Comparison of ENCODE assay signal across 1 cellular context in the genomic region with DNA sequence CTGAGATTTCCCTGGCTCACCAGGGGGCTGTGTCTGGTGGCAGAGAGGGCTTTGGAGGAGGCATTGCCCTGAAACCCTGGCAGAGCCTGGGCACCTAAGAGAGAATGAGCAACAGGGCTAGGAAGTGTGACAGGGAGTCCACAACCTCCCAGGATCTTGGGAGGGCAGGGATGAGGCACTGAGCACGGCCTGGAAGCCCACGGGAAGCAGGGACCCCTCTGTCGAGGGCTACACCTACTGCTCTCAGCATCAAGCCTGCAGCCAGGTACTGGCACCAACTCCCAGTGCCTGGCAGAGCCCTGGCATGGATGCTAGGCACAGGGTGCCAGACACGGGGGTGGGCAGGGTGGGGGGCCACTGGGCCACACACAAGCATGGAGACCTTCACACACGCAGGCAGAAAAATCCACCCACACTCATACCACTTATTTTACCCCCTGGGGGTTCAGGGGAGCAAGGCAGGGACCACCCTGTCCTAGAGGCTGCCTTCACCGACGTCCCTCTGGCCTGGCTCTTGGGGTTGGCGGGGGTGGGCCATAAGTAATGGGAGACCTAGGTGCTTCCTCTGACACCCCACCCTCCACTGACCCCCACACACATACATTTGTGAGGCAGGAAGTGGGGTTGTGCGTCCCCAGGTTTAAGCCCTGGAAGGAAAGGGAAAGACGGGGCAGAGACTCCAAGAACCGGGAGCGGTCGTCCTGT.
A peak's percentile ranks its signal among the peaks of the same experiment; 100 is the strongest.
TF ChIP-seq lines count a peak whose summit lies in the region.

No MANE protein-coding gene starts in this region.

TF ChIP-seq in HepG2, 621 proteins besides CTCF, POLR2A, EP300 and RAD21 (continues in another document):
- no peak for TF ChIP-seq ZNF780A (CRISPR knock-in tag; IDR thresholded peaks at IDR 0.05)
- no peak for TF ChIP-seq PLRG1 (conservative IDR thresholded peaks at IDR 0.05)
- TF ChIP-seq, protein P1, sequence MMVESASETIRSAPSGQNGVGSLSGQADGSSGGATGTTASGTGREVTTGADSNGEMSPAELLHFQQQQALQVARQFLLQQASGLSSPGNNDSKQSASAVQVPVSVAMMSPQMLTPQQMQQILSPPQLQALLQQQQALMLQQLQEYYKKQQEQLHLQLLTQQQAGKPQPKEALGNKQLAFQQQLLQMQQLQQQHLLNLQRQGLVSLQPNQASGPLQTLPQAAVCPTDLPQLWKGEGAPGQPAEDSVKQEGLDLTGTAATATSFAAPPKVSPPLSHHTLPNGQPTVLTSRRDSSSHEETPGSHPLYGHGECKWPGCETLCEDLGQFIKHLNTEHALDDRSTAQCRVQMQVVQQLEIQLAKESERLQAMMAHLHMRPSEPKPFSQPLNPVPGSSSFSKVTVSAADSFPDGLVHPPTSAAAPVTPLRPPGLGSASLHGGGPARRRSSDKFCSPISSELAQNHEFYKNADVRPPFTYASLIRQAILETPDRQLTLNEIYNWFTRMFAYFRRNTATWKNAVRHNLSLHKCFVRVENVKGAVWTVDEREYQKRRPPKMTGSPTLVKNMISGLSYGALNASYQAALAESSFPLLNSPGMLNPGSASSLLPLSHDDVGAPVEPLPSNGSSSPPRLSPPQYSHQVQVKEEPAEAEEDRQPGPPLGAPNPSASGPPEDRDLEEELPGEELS (CRISPR knock-in tag; IDR thresholded peaks at IDR 0.05), result peak; percentile 5; the same call in 1 of the 2 replicates
- TF ChIP-seq ZNF143 (CRISPR knock-in tag; IDR thresholded peaks at IDR 0.05), result 0 out of 2 replicates have a peak, but pooled peaks have one; percentile 8
- 0 out of 2 replicates have a peak, but pooled peaks have one; percentile 3 for TF ChIP-seq ZMYM4 (CRISPR knock-in tag; IDR thresholded peaks at IDR 0.05)
- TF ChIP-seq KDM4B (CRISPR knock-in tag; IDR thresholded peaks at IDR 0.05), result peak; percentile 17; the same call in 1 of the 2 replicates
- no peak for TF ChIP-seq IRX3 (CRISPR knock-in tag; IDR thresholded peaks at IDR 0.05; ENCODE audit: borderline replicate concordance, low read depth)
- TF ChIP-seq, protein P2, sequence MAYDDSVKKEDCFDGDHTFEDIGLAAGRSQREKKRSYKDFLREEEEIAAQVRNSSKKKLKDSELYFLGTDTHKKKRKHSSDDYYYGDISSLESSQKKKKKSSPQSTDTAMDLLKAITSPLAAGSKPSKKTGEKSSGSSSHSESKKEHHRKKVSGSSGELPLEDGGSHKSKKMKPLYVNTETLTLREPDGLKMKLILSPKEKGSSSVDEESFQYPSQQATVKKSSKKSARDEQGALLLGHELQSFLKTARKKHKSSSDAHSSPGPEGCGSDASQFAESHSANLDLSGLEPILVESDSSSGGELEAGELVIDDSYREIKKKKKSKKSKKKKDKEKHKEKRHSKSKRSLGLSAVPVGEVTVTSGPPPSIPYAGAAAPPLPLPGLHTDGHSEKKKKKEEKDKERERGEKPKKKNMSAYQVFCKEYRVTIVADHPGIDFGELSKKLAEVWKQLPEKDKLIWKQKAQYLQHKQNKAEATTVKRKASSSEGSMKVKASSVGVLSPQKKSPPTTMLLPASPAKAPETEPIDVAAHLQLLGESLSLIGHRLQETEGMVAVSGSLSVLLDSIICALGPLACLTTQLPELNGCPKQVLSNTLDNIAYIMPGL (CRISPR knock-in tag; IDR thresholded peaks at IDR 0.05; ENCODE audit: borderline replicate concordance in 1 of 2, low read depth in 1 of 2), result peak in 1 of 2 experiments; percentile 3; a peak in 1 of 4 replicates
- TF ChIP-seq ZNF674 (CRISPR knock-in tag; IDR thresholded peaks at IDR 0.05; ENCODE audit: low read depth), result no peak
- peak; percentile 12; the same call in 1 of the 2 replicates for TF ChIP-seq ZBTB7B (CRISPR knock-in tag; IDR thresholded peaks at IDR 0.05)
- TF ChIP-seq, protein P3, sequence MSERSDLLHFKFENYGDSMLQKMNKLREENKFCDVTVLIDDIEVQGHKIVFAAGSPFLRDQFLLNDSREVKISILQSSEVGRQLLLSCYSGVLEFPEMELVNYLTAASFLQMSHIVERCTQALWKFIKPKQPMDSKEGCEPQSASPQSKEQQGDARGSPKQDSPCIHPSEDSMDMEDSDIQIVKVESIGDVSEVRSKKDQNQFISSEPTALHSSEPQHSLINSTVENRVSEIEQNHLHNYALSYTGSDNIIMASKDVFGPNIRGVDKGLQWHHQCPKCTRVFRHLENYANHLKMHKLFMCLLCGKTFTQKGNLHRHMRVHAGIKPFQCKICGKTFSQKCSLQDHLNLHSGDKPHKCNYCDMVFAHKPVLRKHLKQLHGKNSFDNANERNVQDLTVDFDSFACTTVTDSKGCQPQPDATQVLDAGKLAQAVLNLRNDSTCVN (CRISPR knock-in tag; IDR thresholded peaks at IDR 0.05; ENCODE audit: borderline replicate concordance), result 0 out of 2 replicates have a peak, but pooled peaks have one; percentile 1
- TF ChIP-seq, protein P4, sequence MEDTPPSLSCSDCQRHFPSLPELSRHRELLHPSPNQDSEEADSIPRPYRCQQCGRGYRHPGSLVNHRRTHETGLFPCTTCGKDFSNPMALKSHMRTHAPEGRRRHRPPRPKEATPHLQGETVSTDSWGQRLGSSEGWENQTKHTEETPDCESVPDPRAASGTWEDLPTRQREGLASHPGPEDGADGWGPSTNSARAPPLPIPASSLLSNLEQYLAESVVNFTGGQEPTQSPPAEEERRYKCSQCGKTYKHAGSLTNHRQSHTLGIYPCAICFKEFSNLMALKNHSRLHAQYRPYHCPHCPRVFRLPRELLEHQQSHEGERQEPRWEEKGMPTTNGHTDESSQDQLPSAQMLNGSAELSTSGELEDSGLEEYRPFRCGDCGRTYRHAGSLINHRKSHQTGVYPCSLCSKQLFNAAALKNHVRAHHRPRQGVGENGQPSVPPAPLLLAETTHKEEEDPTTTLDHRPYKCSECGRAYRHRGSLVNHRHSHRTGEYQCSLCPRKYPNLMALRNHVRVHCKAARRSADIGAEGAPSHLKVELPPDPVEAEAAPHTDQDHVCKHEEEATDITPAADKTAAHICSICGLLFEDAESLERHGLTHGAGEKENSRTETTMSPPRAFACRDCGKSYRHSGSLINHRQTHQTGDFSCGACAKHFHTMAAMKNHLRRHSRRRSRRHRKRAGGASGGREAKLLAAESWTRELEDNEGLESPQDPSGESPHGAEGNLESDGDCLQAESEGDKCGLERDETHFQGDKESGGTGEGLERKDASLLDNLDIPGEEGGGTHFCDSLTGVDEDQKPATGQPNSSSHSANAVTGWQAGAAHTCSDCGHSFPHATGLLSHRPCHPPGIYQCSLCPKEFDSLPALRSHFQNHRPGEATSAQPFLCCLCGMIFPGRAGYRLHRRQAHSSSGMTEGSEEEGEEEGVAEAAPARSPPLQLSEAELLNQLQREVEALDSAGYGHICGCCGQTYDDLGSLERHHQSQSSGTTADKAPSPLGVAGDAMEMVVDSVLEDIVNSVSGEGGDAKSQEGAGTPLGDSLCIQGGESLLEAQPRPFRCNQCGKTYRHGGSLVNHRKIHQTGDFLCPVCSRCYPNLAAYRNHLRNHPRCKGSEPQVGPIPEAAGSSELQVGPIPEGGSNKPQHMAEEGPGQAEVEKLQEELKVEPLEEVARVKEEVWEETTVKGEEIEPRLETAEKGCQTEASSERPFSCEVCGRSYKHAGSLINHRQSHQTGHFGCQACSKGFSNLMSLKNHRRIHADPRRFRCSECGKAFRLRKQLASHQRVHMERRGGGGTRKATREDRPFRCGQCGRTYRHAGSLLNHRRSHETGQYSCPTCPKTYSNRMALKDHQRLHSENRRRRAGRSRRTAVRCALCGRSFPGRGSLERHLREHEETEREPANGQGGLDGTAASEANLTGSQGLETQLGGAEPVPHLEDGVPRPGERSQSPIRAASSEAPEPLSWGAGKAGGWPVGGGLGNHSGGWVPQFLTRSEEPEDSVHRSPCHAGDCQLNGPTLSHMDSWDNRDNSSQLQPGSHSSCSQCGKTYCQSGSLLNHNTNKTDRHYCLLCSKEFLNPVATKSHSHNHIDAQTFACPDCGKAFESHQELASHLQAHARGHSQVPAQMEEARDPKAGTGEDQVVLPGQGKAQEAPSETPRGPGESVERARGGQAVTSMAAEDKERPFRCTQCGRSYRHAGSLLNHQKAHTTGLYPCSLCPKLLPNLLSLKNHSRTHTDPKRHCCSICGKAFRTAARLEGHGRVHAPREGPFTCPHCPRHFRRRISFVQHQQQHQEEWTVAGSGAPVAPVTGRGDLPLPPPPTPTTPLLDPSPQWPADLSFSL (CRISPR knock-in tag; IDR thresholded peaks at IDR 0.05), result no peak
- no peak for TF ChIP-seq ZNF570 (CRISPR knock-in tag; IDR thresholded peaks at IDR 0.05; ENCODE audit: borderline replicate concordance)
- TF ChIP-seq MEIS1 (CRISPR knock-in tag; IDR thresholded peaks at IDR 0.05; ENCODE audit: borderline replicate concordance), result 0 out of 2 replicates have a peak, but pooled peaks have one; percentile 18
- TF ChIP-seq CC2D1A (CRISPR knock-in tag; IDR thresholded peaks at IDR 0.05), result no peak
- no peak for TF ChIP-seq RFXANK (CRISPR knock-in tag; IDR thresholded peaks at IDR 0.05)
- TF ChIP-seq ZNF224 (CRISPR knock-in tag; IDR thresholded peaks at IDR 0.05), result 0 out of 2 replicates have a peak, but pooled peaks have one; percentile 31
- TF ChIP-seq ZNF761 (CRISPR knock-in tag; conservative IDR thresholded peaks at IDR 0.05), result peak; percentile 62
- TF ChIP-seq ZC3H4 (CRISPR knock-in tag; IDR thresholded peaks at IDR 0.05; ENCODE audit: borderline replicate concordance), result no peak
- TF ChIP-seq, protein P5, sequence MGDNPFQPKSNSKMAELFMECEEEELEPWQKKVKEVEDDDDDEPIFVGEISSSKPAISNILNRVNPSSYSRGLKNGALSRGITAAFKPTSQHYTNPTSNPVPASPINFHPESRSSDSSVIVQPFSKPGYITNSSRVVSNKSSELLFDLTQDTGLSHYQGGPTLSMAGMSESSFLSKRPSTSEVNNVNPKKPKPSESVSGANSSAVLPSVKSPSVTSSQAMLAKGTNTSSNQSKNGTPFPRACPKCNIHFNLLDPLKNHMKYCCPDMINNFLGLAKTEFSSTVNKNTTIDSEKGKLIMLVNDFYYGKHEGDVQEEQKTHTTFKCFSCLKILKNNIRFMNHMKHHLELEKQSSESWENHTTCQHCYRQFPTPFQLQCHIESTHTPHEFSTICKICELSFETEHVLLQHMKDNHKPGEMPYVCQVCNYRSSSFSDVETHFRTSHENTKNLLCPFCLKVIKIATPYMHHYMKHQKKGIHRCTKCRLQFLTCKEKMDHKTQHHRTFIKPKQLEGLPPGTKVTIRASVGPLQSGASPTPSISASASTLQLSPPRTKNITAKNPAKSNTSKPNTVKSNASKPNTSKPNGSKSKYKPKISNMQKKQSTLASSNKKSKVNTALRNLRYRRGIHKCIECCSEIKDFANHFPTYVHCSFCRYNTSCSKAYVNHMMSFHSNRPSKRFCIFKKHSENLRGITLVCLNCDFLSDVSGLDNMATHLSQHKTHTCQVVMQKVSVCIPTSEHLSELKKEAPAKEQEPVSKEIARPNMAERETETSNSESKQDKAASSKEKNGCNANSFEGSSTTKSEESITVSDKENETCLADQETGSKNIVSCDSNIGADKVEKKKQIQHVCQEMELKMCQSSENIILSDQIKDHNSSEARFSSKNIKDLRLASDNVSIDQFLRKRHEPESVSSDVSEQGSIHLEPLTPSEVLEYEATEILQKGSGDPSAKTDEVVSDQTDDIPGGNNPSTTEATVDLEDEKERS (CRISPR knock-in tag; IDR thresholded peaks at IDR 0.05), result peak; percentile 4; the same call in 1 of the 2 replicates
- peak; percentile 89 for TF ChIP-seq HNRNPL (IDR thresholded peaks at IDR 0.05; ENCODE audit: low read depth, low read length)
- TF ChIP-seq CHCHD3 (CRISPR knock-in tag; IDR thresholded peaks at IDR 0.05), result no peak
- TF ChIP-seq RCOR2 (CRISPR knock-in tag; IDR thresholded peaks at IDR 0.05), result no peak
- TF ChIP-seq, protein P6, sequence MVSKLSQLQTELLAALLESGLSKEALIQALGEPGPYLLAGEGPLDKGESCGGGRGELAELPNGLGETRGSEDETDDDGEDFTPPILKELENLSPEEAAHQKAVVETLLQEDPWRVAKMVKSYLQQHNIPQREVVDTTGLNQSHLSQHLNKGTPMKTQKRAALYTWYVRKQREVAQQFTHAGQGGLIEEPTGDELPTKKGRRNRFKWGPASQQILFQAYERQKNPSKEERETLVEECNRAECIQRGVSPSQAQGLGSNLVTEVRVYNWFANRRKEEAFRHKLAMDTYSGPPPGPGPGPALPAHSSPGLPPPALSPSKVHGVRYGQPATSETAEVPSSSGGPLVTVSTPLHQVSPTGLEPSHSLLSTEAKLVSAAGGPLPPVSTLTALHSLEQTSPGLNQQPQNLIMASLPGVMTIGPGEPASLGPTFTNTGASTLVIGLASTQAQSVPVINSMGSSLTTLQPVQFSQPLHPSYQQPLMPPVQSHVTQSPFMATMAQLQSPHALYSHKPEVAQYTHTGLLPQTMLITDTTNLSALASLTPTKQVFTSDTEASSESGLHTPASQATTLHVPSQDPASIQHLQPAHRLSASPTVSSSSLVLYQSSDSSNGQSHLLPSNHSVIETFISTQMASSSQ (IDR thresholded peaks at IDR 0.05; ENCODE audit: low read depth), result no peak
- TF ChIP-seq, protein P6 (CRISPR knock-in tag; IDR thresholded peaks at IDR 0.05; ENCODE audit: borderline replicate concordance), result no peak
- TF ChIP-seq ZNF3 (CRISPR knock-in tag; IDR thresholded peaks at IDR 0.05), result no peak
- TF ChIP-seq HOXA3 (CRISPR knock-in tag; IDR thresholded peaks at IDR 0.05), result 0 out of 2 replicates have a peak, but pooled peaks have one; percentile 4
- TF ChIP-seq HNRNPLL (IDR thresholded peaks at IDR 0.05; ENCODE audit: low read depth, low read length, poor library complexity, severe bottlenecking), result no peak
- TF ChIP-seq SP4 (CRISPR knock-in tag; IDR thresholded peaks at IDR 0.05), result no peak
- TF ChIP-seq, protein P7, sequence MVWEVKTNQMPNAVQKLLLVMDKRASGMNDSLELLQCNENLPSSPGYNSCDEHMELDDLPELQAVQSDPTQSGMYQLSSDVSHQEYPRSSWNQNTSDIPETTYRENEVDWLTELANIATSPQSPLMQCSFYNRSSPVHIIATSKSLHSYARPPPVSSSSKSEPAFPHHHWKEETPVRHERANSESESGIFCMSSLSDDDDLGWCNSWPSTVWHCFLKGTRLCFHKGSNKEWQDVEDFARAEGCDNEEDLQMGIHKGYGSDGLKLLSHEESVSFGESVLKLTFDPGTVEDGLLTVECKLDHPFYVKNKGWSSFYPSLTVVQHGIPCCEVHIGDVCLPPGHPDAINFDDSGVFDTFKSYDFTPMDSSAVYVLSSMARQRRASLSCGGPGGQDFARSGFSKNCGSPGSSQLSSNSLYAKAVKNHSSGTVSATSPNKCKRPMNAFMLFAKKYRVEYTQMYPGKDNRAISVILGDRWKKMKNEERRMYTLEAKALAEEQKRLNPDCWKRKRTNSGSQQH (CRISPR knock-in tag; IDR thresholded peaks at IDR 0.05; ENCODE audit: low read depth), result 0 out of 2 replicates have a peak, but pooled peaks have one; percentile 4
- 0 out of 2 replicates have a peak, but pooled peaks have one; percentile 46 for TF ChIP-seq ZNF430 (CRISPR knock-in tag; IDR thresholded peaks at IDR 0.05)
